ENCODE assay signal across 16 cellular contexts in genomic region chr3:38141173-38141951, GRCh38.
A peak's percentile ranks its signal among the peaks of the same experiment; 100 is the strongest.
DNase-seq lines count a peak whose midpoint lies in the region; ATAC-seq and TF ChIP-seq lines count a peak whose summit lies in the region.
"Had no signal": no experiment of that assay in that cellular context is flagged by ENCODE, and none has a peak within 500 bp of the region (broad histone marks: within the 10 kb centered on the region; RNA-seq: fewer than 3 reads in every experiment).

No MANE protein-coding gene starts in this region.

- H3K4me3 Mint-ChIP-seq in stimulated activated naive CD8-positive, alpha-beta T cell treated with anti-CD3 and anti-CD28 coated beads, Interleukin-15, amount 100 ng/mL, for 72 hours: no peak overlapping the region
- H3K4me3 Mint-ChIP-seq: neural progenitor cell had no signal

- H3K27ac ChIP-seq in RWPE1: peak overlapping the region; percentile 22; the same call in 1 of the 2 replicates
- H3K27ac ChIP-seq: adrenal gland, neural progenitor cell had no signal

- H3K9me3 Mint-ChIP-seq in stimulated activated naive CD8-positive, alpha-beta T cell treated with anti-CD3 and anti-CD28 coated beads, Interleukin-15, amount 100 ng/mL, for 72 hours: peaks cover 4 to 6% of the 10 kb centered on the region in 2 donors

- TF ChIP-seq CTCF in RWPE1 (conservative IDR thresholded peaks at IDR 0.05; ENCODE audit: low read depth): no peak

- POLR2A ChIA-PET in RWPE1 (lab: Yijun Ruan, JAX; ENCODE audit: low non-redundant PET): no interaction called here

- CTCF ChIA-PET in RWPE1 (lab: Yijun Ruan, JAX): no interaction called here

- ATAC-seq in stimulated activated naive CD8-positive, alpha-beta T cell treated with anti-CD3 and anti-CD28 coated beads, Interleukin-15, amount 100 ng/mL, for 72 hours: no peak

- no peaks in the 10 kb centered on the region for H3K27me3 Mint-ChIP-seq in stimulated activated naive CD8-positive, alpha-beta T cell treated with anti-CD3 and anti-CD28 coated beads, Interleukin-15, amount 100 ng/mL, for 72 hours

- H3K4me1 Mint-ChIP-seq in stimulated activated naive CD8-positive, alpha-beta T cell treated with anti-CD3 and anti-CD28 coated beads, Interleukin-15, amount 100 ng/mL, for 72 hours: peaks cover 48% of the 10 kb centered on the region

- DNase-seq in activated effector memory CD4-positive, alpha-beta T cell treated with anti-CD3 and anti-CD28 coated beads, Interleukin-2, amount 50 U/mL, for 16 hours: peak; percentile 38
- no peak for DNase-seq in activated effector memory CD4-positive, alpha-beta T cell treated with Interleukin-2 at 50 U/mL for 16 hours
- DNase-seq in RWPE1 (ENCODE audit: low spot score) (no peak), islet precursor cell (peak; percentile 29), NCI-H2196 (lab: John Stamatoyannopoulos, UW; ENCODE audit: unreplicated experiment) (no peak)
- DNase-seq in stimulated activated CD8-positive, alpha-beta memory T cell treated with anti-CD3 and anti-CD28 coated beads, Interleukin-4, amount 100 ng/mL, for 48 hours: peak; percentile 18
- no peak for DNase-seq in stimulated activated naive CD8-positive, alpha-beta T cell treated with anti-CD3 and anti-CD28 coated beads, Interleukin-15, amount 100 ng/mL, for 72 hours
- no peak for DNase-seq in stimulated activated CD4-positive, alpha-beta T cell treated with anti-CD3 and anti-CD28 coated beads, Interleukin-4, amount 100 ng/mL, for 1 hour
- DNase-seq: Calu3; HCEC 1CT; NCI-H146; NCI-H2171 treated with DMSO at 0.1 percent for 48 hours; stimulated activated naive CD4-positive, alpha-beta T cell; trophoblast cell had no signal

- peak overlapping the region in 1 of 2 donors; percentile 69 for H3K27ac Mint-ChIP-seq in stimulated activated naive CD8-positive, alpha-beta T cell treated with anti-CD3 and anti-CD28 coated beads, Interleukin-15, amount 100 ng/mL, for 72 hours
- H3K27ac Mint-ChIP-seq: neural progenitor cell had no signal

Comparison
In these comparisons a context has a peak if more than half of its experiments do, and no peak if none do; other contexts are left out.
1. DNase-seq: peak in activated effector memory CD4-positive, alpha-beta T cell treated with anti-CD3 and anti-CD28 coated beads, Interleukin-2, amount 50 U/mL, for 16 hours (single experiment), islet precursor cell (single experiment) and stimulated activated CD8-positive, alpha-beta memory T cell treated with anti-CD3 and anti-CD28 coated beads, Interleukin-4, amount 100 ng/mL, for 48 hours (single experiment); none in activated effector memory CD4-positive, alpha-beta T cell treated with Interleukin-2 at 50 U/mL for 16 hours (single experiment), RWPE1 (single experiment), stimulated activated naive CD8-positive, alpha-beta T cell treated with anti-CD3 and anti-CD28 coated beads, Interleukin-15, amount 100 ng/mL, for 72 hours (0 of 2), NCI-H2196 (single experiment) and stimulated activated CD4-positive, alpha-beta T cell treated with anti-CD3 and anti-CD28 coated beads, Interleukin-4, amount 100 ng/mL, for 1 hour (single experiment).